28 cellular contexts compared by ENCODE assay signal in genomic region chr12:32546272-32546671, GRCh38.
DNase-seq lines count a peak whose midpoint lies in the region; ATAC-seq and TF ChIP-seq lines count a peak whose summit lies in the region.
"Had no signal": no experiment of that assay in that cellular context is flagged by ENCODE, and none has a peak within 500 bp of the region (broad histone marks: within the 10 kb centered on the region; RNA-seq: fewer than 3 reads in every experiment).

No MANE protein-coding gene starts in this region.

- H3K27ac Mint-ChIP-seq in activated naive CD8-positive, alpha-beta T cell treated with anti-CD3 and anti-CD28 coated beads, Interleukin-2, amount 10 ng/mL, durations not matched to agents 7 days and 5 days: peak overlapping the region; percentile 40
- no peak overlapping the region for H3K27ac Mint-ChIP-seq in activated naive CD8-positive, alpha-beta T cell treated with anti-CD3 and anti-CD28 coated beads, Interleukin-2, amount 50 U/mL, for 24 hours
- peak overlapping the region in 4 of 5 experiments; percentile 9 to 85 (median 58) for H3K27ac Mint-ChIP-seq in brain
- H3K27ac Mint-ChIP-seq: activated CD4-positive, alpha-beta memory T cell treated with anti-CD3 and anti-CD28 coated beads, Interleukin-2, amount 10 ng/mL, durations not matched to agents 7 days and 5 days; activated T-helper 1 cell treated with anti-CD3 and anti-CD28 coated beads, Interleukin-12 subunit alpha, Interleukin-12 subunit beta, Interleukin-2, Interleukin-4 antibody, amounts not matched to agents 30 ng/mL and 10 ng/mL and 1 ng/mL, durations not matched to agents 14 hours and 24 hours and 36 hours; stimulated activated effector memory CD8-positive, alpha-beta T cell treated with anti-CD3 and anti-CD28 coated beads, Interleukin-12 subunit alpha, Interleukin-12 subunit beta, amount 100 ng/mL, for 72 hours had no signal

- peaks cover 24 to 48% of the 10 kb centered on the region in 2 donors for H3K4me1 ChIP-seq in muscle layer of duodenum (ENCODE audit: control insufficient read depth in 1 of 2, insufficient read depth in 2 of 2, low read length in 2 of 2)
- peaks cover 0 to 99% (median 68%) of the 10 kb centered on the region in 4 donors for H3K4me1 ChIP-seq in tibial artery

- no peaks in the 10 kb centered on the region for H3K9me3 Mint-ChIP-seq in activated naive CD8-positive, alpha-beta T cell treated with anti-CD3 and anti-CD28 coated beads, Interleukin-2, amount 10 ng/mL, durations not matched to agents 7 days and 5 days
- no peaks in the 10 kb centered on the region for H3K9me3 Mint-ChIP-seq in activated naive CD8-positive, alpha-beta T cell treated with anti-CD3 and anti-CD28 coated beads, Interleukin-2, amount 50 U/mL, for 24 hours
- no peaks in the 10 kb centered on the region for H3K9me3 Mint-ChIP-seq in brain
- H3K9me3 Mint-ChIP-seq: activated CD4-positive, alpha-beta memory T cell treated with anti-CD3 and anti-CD28 coated beads, Interleukin-2, amount 10 ng/mL, durations not matched to agents 7 days and 5 days; activated T-helper 1 cell treated with anti-CD3 and anti-CD28 coated beads, Interleukin-12 subunit alpha, Interleukin-12 subunit beta, Interleukin-2, Interleukin-4 antibody, amounts not matched to agents 30 ng/mL and 10 ng/mL and 1 ng/mL, durations not matched to agents 14 hours and 24 hours and 36 hours; naive thymus-derived CD4-positive, alpha-beta T cell; stimulated activated effector memory CD8-positive, alpha-beta T cell treated with anti-CD3 and anti-CD28 coated beads, Interleukin-12 subunit alpha, Interleukin-12 subunit beta, amount 100 ng/mL, for 72 hours had no signal

- H3K27me3 ChIP-seq in muscle layer of duodenum (ENCODE audit: low read depth, low read length) (no peaks in the 10 kb centered on the region), tibial artery (no peaks in the 10 kb centered on the region)
- H3K27me3 ChIP-seq: adrenal gland, gastroesophageal sphincter had no signal

- no peak overlapping the region for H3K4me3 Mint-ChIP-seq in activated naive CD8-positive, alpha-beta T cell treated with anti-CD3 and anti-CD28 coated beads, Interleukin-2, amount 10 ng/mL, durations not matched to agents 7 days and 5 days
- H3K4me3 Mint-ChIP-seq in activated naive CD8-positive, alpha-beta T cell treated with anti-CD3 and anti-CD28 coated beads, Interleukin-2, amount 50 U/mL, for 24 hours: no peak overlapping the region
- H3K4me3 Mint-ChIP-seq in brain: no peak overlapping the region
- H3K4me3 Mint-ChIP-seq: activated CD4-positive, alpha-beta memory T cell treated with anti-CD3 and anti-CD28 coated beads, Interleukin-2, amount 10 ng/mL, durations not matched to agents 7 days and 5 days; activated T-helper 1 cell treated with anti-CD3 and anti-CD28 coated beads, Interleukin-12 subunit alpha, Interleukin-12 subunit beta, Interleukin-2, Interleukin-4 antibody, amounts not matched to agents 30 ng/mL and 10 ng/mL and 1 ng/mL, durations not matched to agents 14 hours and 24 hours and 36 hours; naive thymus-derived CD4-positive, alpha-beta T cell; stimulated activated effector memory CD8-positive, alpha-beta T cell treated with anti-CD3 and anti-CD28 coated beads, Interleukin-12 subunit alpha, Interleukin-12 subunit beta, amount 100 ng/mL, for 72 hours had no signal

- no peaks in the 10 kb centered on the region for H3K27me3 Mint-ChIP-seq in activated naive CD8-positive, alpha-beta T cell treated with anti-CD3 and anti-CD28 coated beads, Interleukin-2, amount 10 ng/mL, durations not matched to agents 7 days and 5 days
- no peaks in the 10 kb centered on the region for H3K27me3 Mint-ChIP-seq in activated naive CD8-positive, alpha-beta T cell treated with anti-CD3 and anti-CD28 coated beads, Interleukin-2, amount 50 U/mL, for 24 hours
- H3K27me3 Mint-ChIP-seq in brain: no peaks in the 10 kb centered on the region

- H3K4me3 ChIP-seq in muscle layer of duodenum (ENCODE audit: low read depth in 1 of 2, low read length in 2 of 2) (no peak overlapping the region), tibial artery (no peak overlapping the region)
- H3K4me3 ChIP-seq: adrenal gland, gastroesophageal sphincter had no signal

- no peak for ATAC-seq in activated naive CD8-positive, alpha-beta T cell treated with anti-CD3 and anti-CD28 coated beads, Interleukin-2, amount 10 ng/mL, durations not matched to agents 7 days and 5 days (ENCODE audit: low read depth)
- ATAC-seq in activated naive CD8-positive, alpha-beta T cell treated with anti-CD3 and anti-CD28 coated beads, Interleukin-2, amount 50 U/mL, for 24 hours: no peak
- ATAC-seq: gastroesophageal sphincter; left lobe of liver; naive thymus-derived CD4-positive, alpha-beta T cell; Right ventricle myocardium inferior; stimulated activated effector memory CD8-positive, alpha-beta T cell treated with anti-CD3 and anti-CD28 coated beads, Interleukin-12 subunit alpha, Interleukin-12 subunit beta, amount 100 ng/mL, for 72 hours had no signal

- H3K27ac ChIP-seq in muscle layer of duodenum (ENCODE audit: low read length) (peak overlapping the region; percentile 39), tibial artery (peak overlapping the region; percentile 30 to 75)
- H3K27ac ChIP-seq: 22Rv1, adrenal gland, C4-2B, gastroesophageal sphincter had no signal

- no peak for DNase-seq in activated naive CD8-positive, alpha-beta T cell treated with anti-CD3 and anti-CD28 coated beads, Interleukin-2, amount 10 ng/mL, durations not matched to agents 7 days and 5 days
- DNase-seq in activated naive CD8-positive, alpha-beta T cell treated with anti-CD3 and anti-CD28 coated beads, Interleukin-2, amount 50 U/mL, for 24 hours: no peak
- no peak for DNase-seq in tibial artery
- DNase-seq in ecto neural progenitor cell (ENCODE audit: low spot score): no peak
- DNase-seq in stimulated activated CD4-positive, alpha-beta T cell treated with anti-CD3 and anti-CD28 coated beads, Interleukin-2, amount 100 ng/mL, for 48 hours: no peak
- no peak for DNase-seq in NCI-H748 treated with DMSO at 0.1 percent for 48 hours (lab: John Stamatoyannopoulos, UW)
- DNase-seq: activated CD4-positive, alpha-beta memory T cell treated with anti-CD3 and anti-CD28 coated beads, Interleukin-2, amount 10 ng/mL, durations not matched to agents 7 days and 5 days; activated CD8-positive, alpha-beta memory T cell treated with anti-CD3 and anti-CD28 coated beads, Interleukin-2, amount 50 U/mL, for 48 hours; activated naive CD4-positive, alpha-beta T cell treated with Interleukin-2 at 50 U/mL for 16 hours; adrenal gland; Caco-2; DMS79; hippocampal formation; mesendoderm; naive thymus-derived CD4-positive, alpha-beta T cell; NCI-H1694; NCI-H510A treated with DMSO at 0.1 percent for 48 hours; nucleus accumbens; stimulated activated CD4-positive, alpha-beta T cell treated with anti-CD3 and anti-CD28 coated beads, Interleukin-15, amount 100 ng/mL, for 24 hours had no signal

- H3K36me3 ChIP-seq in muscle layer of duodenum (ENCODE audit: control insufficient read depth in 1 of 2, insufficient read depth in 2 of 2, low read length in 2 of 2): no peaks in the 10 kb centered on the region
- no peaks in the 10 kb centered on the region for H3K36me3 ChIP-seq in tibial artery
- H3K36me3 ChIP-seq: adrenal gland, gastroesophageal sphincter had no signal

- intact Hi-C loops in tibial artery (cut with DNase I; ENCODE audit: low total_unique reads): no loop called here

- no peaks in the 10 kb centered on the region for H3K9me3 ChIP-seq in muscle layer of duodenum (ENCODE audit: control insufficient read depth in 1 of 2, low read length in 2 of 2)
- no peaks in the 10 kb centered on the region for H3K9me3 ChIP-seq in tibial artery
- H3K9me3 ChIP-seq: adrenal gland, Caco-2, gastroesophageal sphincter had no signal

- no peaks in the 10 kb centered on the region for H3K4me1 Mint-ChIP-seq in activated naive CD8-positive, alpha-beta T cell treated with anti-CD3 and anti-CD28 coated beads, Interleukin-2, amount 10 ng/mL, durations not matched to agents 7 days and 5 days
- peaks cover 3% of the 10 kb centered on the region for H3K4me1 Mint-ChIP-seq in activated naive CD8-positive, alpha-beta T cell treated with anti-CD3 and anti-CD28 coated beads, Interleukin-2, amount 50 U/mL, for 24 hours
- peaks cover 82% of the 10 kb centered on the region for H3K4me1 Mint-ChIP-seq in brain
- H3K4me1 Mint-ChIP-seq: activated CD4-positive, alpha-beta memory T cell treated with anti-CD3 and anti-CD28 coated beads, Interleukin-2, amount 10 ng/mL, durations not matched to agents 7 days and 5 days; stimulated activated effector memory CD8-positive, alpha-beta T cell treated with anti-CD3 and anti-CD28 coated beads, Interleukin-12 subunit alpha, Interleukin-12 subunit beta, amount 100 ng/mL, for 72 hours had no signal

- no peaks in the 10 kb centered on the region for H3K36me3 Mint-ChIP-seq in activated naive CD8-positive, alpha-beta T cell treated with anti-CD3 and anti-CD28 coated beads, Interleukin-2, amount 10 ng/mL, durations not matched to agents 7 days and 5 days
- H3K36me3 Mint-ChIP-seq in activated naive CD8-positive, alpha-beta T cell treated with anti-CD3 and anti-CD28 coated beads, Interleukin-2, amount 50 U/mL, for 24 hours (ENCODE audit: low read depth): no peaks in the 10 kb centered on the region
- peaks cover 16% of the 10 kb centered on the region for H3K36me3 Mint-ChIP-seq in brain
- H3K36me3 Mint-ChIP-seq: naive thymus-derived CD4-positive, alpha-beta T cell; stimulated activated effector memory CD8-positive, alpha-beta T cell treated with anti-CD3 and anti-CD28 coated beads, Interleukin-12 subunit alpha, Interleukin-12 subunit beta, amount 100 ng/mL, for 72 hours had no signal

- no peak for TF ChIP-seq CTCF in brain (conservative IDR thresholded peaks at IDR 0.05)
- no peak for TF ChIP-seq CTCF in tibial artery (IDR thresholded peaks at IDR 0.05)

- POLR2A ChIA-PET in activated naive CD8-positive, alpha-beta T cell treated with anti-CD3 and anti-CD28 coated beads, Interleukin-2, amount 10 ng/mL, durations not matched to agents 7 days and 5 days (lab: Charles Lee): no interaction called here
